ENCODE assay signal across 16 cellular contexts in the genomic region with DNA sequence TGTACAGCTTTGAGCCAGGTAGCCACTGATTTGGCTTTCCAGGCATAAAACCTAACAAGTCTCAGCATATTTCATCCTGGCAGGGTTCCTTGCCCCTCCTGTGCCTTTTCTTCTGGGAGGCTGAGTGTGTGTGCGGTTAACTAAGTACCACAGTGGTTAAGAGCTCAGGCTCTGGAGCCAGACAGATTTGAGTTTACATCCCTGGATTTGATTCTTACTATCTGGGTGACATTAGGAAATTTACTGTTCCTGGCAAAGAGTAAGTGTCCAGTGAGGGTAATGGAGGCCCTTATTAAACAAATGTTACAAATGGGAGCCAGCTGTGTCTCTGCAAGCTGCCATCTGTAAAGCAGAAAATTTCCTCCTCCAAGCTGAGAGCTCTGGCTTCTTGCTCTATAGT. TPM values are rescaled to one million over a fixed set of nuclear protein-coding genes. Genes with fewer than 3 reads are reported as not detected.
DNase-seq lines count a peak whose midpoint lies in the region; ATAC-seq and TF ChIP-seq lines count a peak whose summit lies in the region.
"Had no signal": no experiment of that assay in that cellular context is flagged by ENCODE, and none has a peak within 500 bp of the region (broad histone marks: within the 10 kb centered on the region; RNA-seq: fewer than 3 reads in every experiment).

No MANE protein-coding gene starts in this region.

- no peak overlapping the region for H3K4me3 Mint-ChIP-seq in MCF 10A (ENCODE audit: unreplicated experiment)
- no peak overlapping the region for H3K4me3 Mint-ChIP-seq in activated T-cell treated with anti-CD3 and anti-CD28 coated beads, Interleukin-2, amount 50 U/mL, for 24 hours
- H3K4me3 Mint-ChIP-seq: activated CD8-positive, alpha-beta memory T cell treated with anti-CD3 and anti-CD28 coated beads, Interleukin-2, amount 10 ng/mL, durations not matched to agents 7 days and 5 days; stimulated activated naive CD8-positive, alpha-beta T cell treated with anti-CD3 and anti-CD28 coated beads, Interleukin-15, Interleukin-2, amounts not matched to agents 100 ng/mL and 50 ng/mL, for 24 hours had no signal

- H3K9me3 Mint-ChIP-seq in MCF 10A (ENCODE audit: unreplicated experiment) = no peaks in the 10 kb centered on the region
- H3K9me3 Mint-ChIP-seq in activated T-cell treated with anti-CD3 and anti-CD28 coated beads, Interleukin-2, amount 50 U/mL, for 24 hours = no peaks in the 10 kb centered on the region
- H3K9me3 Mint-ChIP-seq: stimulated activated naive CD8-positive, alpha-beta T cell treated with anti-CD3 and anti-CD28 coated beads, Interleukin-15, Interleukin-2, amounts not matched to agents 100 ng/mL and 50 ng/mL, for 24 hours had no signal

- H3K4me1 Mint-ChIP-seq in MCF 10A (ENCODE audit: insufficient read depth, unreplicated experiment) = peaks cover 21% of the 10 kb centered on the region
- H3K4me1 Mint-ChIP-seq in activated T-cell treated with anti-CD3 and anti-CD28 coated beads, Interleukin-2, amount 50 U/mL, for 24 hours (ENCODE audit: low read depth) = no peaks in the 10 kb centered on the region
- H3K4me1 Mint-ChIP-seq: activated CD8-positive, alpha-beta memory T cell treated with anti-CD3 and anti-CD28 coated beads, Interleukin-2, amount 10 ng/mL, durations not matched to agents 7 days and 5 days had no signal

- ATAC-seq in left lobe of liver (peak; percentile 49), GM18511 (IDR thresholded peaks at IDR 0.05; ENCODE audit: unreplicated experiment) (no peak)
- ATAC-seq: activated CD8-positive, alpha-beta memory T cell treated with anti-CD3 and anti-CD28 coated beads, Interleukin-2, amount 10 ng/mL, durations not matched to agents 7 days and 5 days had no signal

- peak overlapping the region; percentile 57 for H3K27ac Mint-ChIP-seq in MCF 10A (ENCODE audit: low read depth, unreplicated experiment)
- no peak overlapping the region for H3K27ac Mint-ChIP-seq in activated T-cell treated with anti-CD3 and anti-CD28 coated beads, Interleukin-2, amount 50 U/mL, for 24 hours
- H3K27ac Mint-ChIP-seq: activated CD8-positive, alpha-beta memory T cell treated with anti-CD3 and anti-CD28 coated beads, Interleukin-2, amount 10 ng/mL, durations not matched to agents 7 days and 5 days; stimulated activated naive CD8-positive, alpha-beta T cell treated with anti-CD3 and anti-CD28 coated beads, Interleukin-15, Interleukin-2, amounts not matched to agents 100 ng/mL and 50 ng/mL, for 24 hours had no signal

- intact Hi-C loops in MCF 10A (cut with micrococcal nuclease) = no loop called here

- no TSS peak for BruUV-seq in MCF 10A (replicated peaks; lab: Mats Ljungman, UMichigan)

- CTCF ChIA-PET in MCF 10A (lab: Yijun Ruan, JAX) = interaction anchor here (0.6 to 1.9 kb wide), 12 partner anchors 9 to 419 kb away, joined by 3 to 8 read pairs (median 4); no protein-coding TSS in a partner anchor

- TF ChIP-seq CTCF in MCF 10A (IDR thresholded peaks at IDR 0.05; ENCODE audit: unreplicated experiment) = no peak

- POLR2A ChIA-PET in MCF 10A (lab: Yijun Ruan, JAX) = interaction anchor here (0.6 to 1.8 kb wide), 19 partner anchors 9 to 945 kb away, joined by 3 to 18 read pairs (median 5); no protein-coding TSS in a partner anchor

- no peaks in the 10 kb centered on the region for H3K27me3 Mint-ChIP-seq in MCF 10A (ENCODE audit: insufficient read depth, unreplicated experiment)
- H3K27me3 Mint-ChIP-seq in activated T-cell treated with anti-CD3 and anti-CD28 coated beads, Interleukin-2, amount 50 U/mL, for 24 hours = peaks cover 17% of the 10 kb centered on the region
- H3K27me3 Mint-ChIP-seq: stimulated activated naive CD8-positive, alpha-beta T cell treated with anti-CD3 and anti-CD28 coated beads, Interleukin-15, Interleukin-2, amounts not matched to agents 100 ng/mL and 50 ng/mL, for 24 hours had no signal

- peaks cover 5% of the 10 kb centered on the region for H3K36me3 Mint-ChIP-seq in MCF 10A (ENCODE audit: insufficient read depth, unreplicated experiment)
- no peaks in the 10 kb centered on the region for H3K36me3 Mint-ChIP-seq in activated T-cell treated with anti-CD3 and anti-CD28 coated beads, Interleukin-2, amount 50 U/mL, for 24 hours (ENCODE audit: low read depth)
- H3K36me3 Mint-ChIP-seq: activated CD8-positive, alpha-beta memory T cell treated with anti-CD3 and anti-CD28 coated beads, Interleukin-2, amount 10 ng/mL, durations not matched to agents 7 days and 5 days had no signal

- peak; percentile 29 for DNase-seq in EH (ENCODE audit: low read depth)
- DNase-seq in NCI-H2196 treated with DMSO at 0.1 percent for 48 hours (lab: John Stamatoyannopoulos, UW; ENCODE audit: unreplicated experiment) = peak; percentile 42
- DNase-seq in MCF 10A (ENCODE audit: unreplicated experiment) = peak; percentile 73
- DNase-seq in left lobe of liver (ENCODE audit: low spot score) = no peak
- DNase-seq in activated T-cell treated with anti-CD3 and anti-CD28 coated beads, Interleukin-2, amount 50 U/mL, for 24 hours = no peak
- no peak for DNase-seq in mesenteric fat pad (ENCODE audit: low spot score)
- DNase-seq in NAMALWA (ENCODE audit: low spot score) = no peak
- DNase-seq: activated CD8-positive, alpha-beta memory T cell treated with anti-CD3 and anti-CD28 coated beads, Interleukin-2, amount 10 ng/mL, durations not matched to agents 7 days and 5 days; foreskin melanocyte; H7; KBM-7; ovary; PC-9; small intestine had no signal

RNA-seq across cellular contexts. Expression of a gene that starts 6.3 kb away (rescaled TPM):
- total RNA-seq in MCF 10A (2022) (37.1 and 47.0 TPM in 2 replicates), left lobe of liver (75.0 TPM), mesenteric fat pad (85.9 TPM)
- total RNA-seq: activated CD8-positive, alpha-beta memory T cell treated with anti-CD3 and anti-CD28 coated beads, Interleukin-2, amount 10 ng/mL, durations not matched to agents 7 days and 5 days had no signal

Comparison
In these comparisons a context has a peak if more than half of its experiments do, and no peak if none do; other contexts are left out.
1. DNase-seq: peak in EH (single experiment), NCI-H2196 treated with DMSO at 0.1 percent for 48 hours (single experiment) and MCF 10A (single experiment); none in left lobe of liver (single experiment), activated T-cell treated with anti-CD3 and anti-CD28 coated beads, Interleukin-2, amount 50 U/mL, for 24 hours (single experiment), mesenteric fat pad (single experiment) and NAMALWA (single experiment).